Comparison of ENCODE assay signal across 22 cellular contexts in genomic region chr14:73680821-73681220, GRCh38.
"Had no signal": no experiment of that assay in that cellular context is flagged by ENCODE, and none has a peak within 500 bp of the region (broad histone marks: within the 10 kb centered on the region; RNA-seq: fewer than 3 reads in every experiment).

No MANE protein-coding gene starts in this region.

- H3K4me3 ChIP-seq: PC-9, Peyer's patch, SJSA1, SK-N-MC had no signal

- H3K4me1 ChIP-seq: Peyer's patch, SJSA1 had no signal

- H2AFZ ChIP-seq: PC-9 had no signal

- H3K27ac ChIP-seq: PC-9, Peyer's patch, SJSA1, SK-N-MC had no signal

- H3K27me3 ChIP-seq: Peyer's patch, SJSA1 had no signal

- H3K9me3 ChIP-seq: Peyer's patch, SJSA1 had no signal

- H3K4me2 ChIP-seq: PC-9 had no signal

- DNase-seq: KBM-7, MV-4-11, NCI-H1048, NCI-H1105, NCI-H1417, NCI-H1436 treated with DMSO at 0.1 percent for 48 hours, NCI-H1694, NCI-H187 treated with DMSO at 0.1 percent for 48 hours, NCI-H2029 treated with DMSO at 0.1 percent for 48 hours, NCI-H2171 treated with DMSO at 0.1 percent for 48 hours, NCI-H345, NCI-H446 treated with DMSO at 0.1 percent for 48 hours, NCI-H510A treated with DMSO at 0.1 percent for 48 hours, NCI-H69, NCI-H774, PC-9, Peyer's patch, Right ventricle myocardium superior, RPMI8226, SIG-M5 had no signal

- H3K36me3 ChIP-seq: Peyer's patch, SJSA1 had no signal
